Comparison of ENCODE assay signal across 33 cellular contexts in genomic region chr9:106052735-106053134, GRCh38.
"Had no signal": no experiment of that assay in that cellular context is flagged by ENCODE, and none has a peak within 500 bp of the region (broad histone marks: within the 10 kb centered on the region; RNA-seq: fewer than 3 reads in every experiment).

No MANE protein-coding gene starts in this region.

- FAIRE-seq: astrocyte had no signal

- H3K27me3 ChIP-seq: adrenal gland, body of pancreas, breast epithelium, SJSA1 had no signal

- H3K9ac ChIP-seq: KMS-11 had no signal

- DNase-seq: activated B cell treated with CpG ODN at 0.5 μM for 24 hours; activated CD4-positive, alpha-beta memory T cell treated with anti-CD3 and anti-CD28 coated beads for 36 hours; activated CD4-positive, alpha-beta T cell treated with anti-CD3 and anti-CD28 coated beads for 4 hours; activated CD4-positive, alpha-beta T cell treated with anti-CD3 and anti-CD28 coated beads, Interleukin-2, amount 50 U/mL, for 1 hour; activated CD4-positive, CD25-positive, alpha-beta regulatory T cell treated with anti-CD3 and anti-CD28 coated beads, Interleukin-2, amount 50 U/mL, for 72 hours; activated CD8-positive, alpha-beta memory T cell treated with anti-CD3 and anti-CD28 coated beads, Interleukin-2, amount 50 U/mL, for 4 hours; activated gamma-delta T cell treated with Interleukin-2 at 50 U/mL for 16 hours; activated naive CD4-positive, alpha-beta T cell treated with anti-CD3 and anti-CD28 coated beads for 36 hours; activated T-cell treated with anti-CD3 and anti-CD28 coated beads for 4 hours; activated T-cell treated with anti-CD3 and anti-CD28 coated beads, Interleukin-2, amount 50 U/mL, for 4 hours; adrenal gland; body of pancreas; caudate nucleus; NCI-H1105 treated with DMSO at 0.1 percent for 48 hours; NCI-H1436; NCI-H1694; NCI-H1930; NCI-H2081 treated with DMSO at 0.1 percent for 48 hours; NCI-H226; NCI-H446 treated with DMSO at 0.1 percent for 48 hours; NCI-H524; RPMI8226; SHP77 treated with DMSO at 0.1 percent for 48 hours; SW 1271; T-helper 1 cell; T-helper 2 cell; T-helper 9 cell had no signal

- ATAC-seq: activated naive CD4-positive, alpha-beta T cell treated with anti-CD3 and anti-CD28 coated beads, Interleukin-2, amount 50 U/mL, for 72 hours; activated T-cell treated with anti-CD3 and anti-CD28 coated beads, Interleukin-2, amount 50 U/mL, for 4 hours; body of pancreas; Panc1 had no signal

- H3K4me2 ChIP-seq: KMS-11 had no signal

- H3K4me1 ChIP-seq: adrenal gland, body of pancreas, breast epithelium, SJSA1 had no signal

- H3K4me3 ChIP-seq: adrenal gland, body of pancreas, breast epithelium, SJSA1 had no signal

- H3K36me3 ChIP-seq: adrenal gland, breast epithelium, SJSA1 had no signal

- H3K27ac ChIP-seq: adrenal gland, body of pancreas, breast epithelium, KMS-11, SJSA1 had no signal

- H3K9me3 ChIP-seq: adrenal gland, body of pancreas, SJSA1 had no signal
